9 cellular contexts compared by ENCODE assay signal in the genomic region with DNA sequence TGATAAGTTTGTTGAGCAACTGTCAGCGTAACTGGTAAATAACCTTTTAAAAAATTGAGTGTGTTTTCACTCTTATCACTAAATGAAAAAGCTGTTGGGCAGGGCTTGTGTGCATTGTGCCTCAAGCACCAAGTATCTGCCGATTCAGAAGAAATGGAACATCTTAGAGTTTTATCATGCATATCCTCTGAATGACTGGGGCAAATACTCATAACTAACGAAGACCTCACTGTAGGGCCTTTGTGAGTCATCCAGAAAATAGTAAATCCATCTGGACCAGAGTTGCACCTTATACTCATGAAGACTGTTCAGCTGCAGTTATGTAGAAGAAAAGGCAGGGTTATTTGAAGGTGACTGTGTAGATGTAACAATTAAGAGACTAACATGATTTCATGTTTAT.
A peak's percentile ranks its signal among the peaks of the same experiment; 100 is the strongest.
DNase-seq lines count a peak whose midpoint lies in the region; ATAC-seq, FAIRE-seq and TF ChIP-seq lines count a peak whose summit lies in the region.
"Had no signal": no experiment of that assay in that cellular context is flagged by ENCODE, and none has a peak within 500 bp of the region (broad histone marks: within the 10 kb centered on the region; RNA-seq: fewer than 3 reads in every experiment).

No MANE protein-coding gene starts in this region.

- peak; percentile 49 for ATAC-seq in GM18519 (IDR thresholded peaks at IDR 0.05; ENCODE audit: low FRiP score, unreplicated experiment)
- ATAC-seq in HG03139 (IDR thresholded peaks at IDR 0.05; ENCODE audit: unreplicated experiment): peak; percentile 63
- ATAC-seq in GM12878: peak; percentile 92
- no peak for ATAC-seq in GM21737 (IDR thresholded peaks at IDR 0.05; ENCODE audit: unreplicated experiment)
- ATAC-seq in naive thymus-derived CD4-positive, alpha-beta T cell: no peak

- BruUV-seq in GM12878 (replicated peaks; lab: Mats Ljungman, UMichigan): no TSS peak

- POLR2A ChIA-PET in AG04450 (lab: Yijun Ruan, JAX): no interaction called here
- POLR2A ChIA-PET in GM12878 (lab: Charles Lee): interaction anchor here (1.6 kb wide), 1 partner anchor 18 kb away, joined by 3 read pairs; no protein-coding TSS in a partner anchor
- POLR2A ChIA-PET in CD8-positive, alpha-beta memory T cell (lab: Charles Lee): no interaction called here
- POLR2A ChIA-PET in naive thymus-derived CD4-positive, alpha-beta T cell (lab: Charles Lee): no interaction called here

- intact Hi-C loops in GM12878 (cut with micrococcal nuclease; ENCODE audit: unreplicated experiment): no loop called here
- intact Hi-C loops in naive thymus-derived CD4-positive, alpha-beta T cell (cut with micrococcal nuclease): no loop called here
- intact Hi-C loops in colonic mucosa (cut with DNase I): loop anchor here (10.0 kb wide), 1 partner anchor 135 kb away; no protein-coding TSS in a partner anchor

- no peak for TF ChIP-seq POLR2A in GM12878 (IDR thresholded peaks at IDR 0.05; ENCODE audit: low read depth, low read length)

- H3K4me3 ChIP-seq in AG04450 (ENCODE audit: low read depth, low read length): no peak overlapping the region
- H3K4me3 ChIP-seq in GM12878: no peak overlapping the region
- no peak overlapping the region for H3K4me3 ChIP-seq in CD8-positive, alpha-beta memory T cell (ENCODE audit: low read length)
- no peak overlapping the region for H3K4me3 ChIP-seq in naive thymus-derived CD4-positive, alpha-beta T cell (ENCODE audit: low read length)
- H3K4me3 ChIP-seq in colonic mucosa: no peak overlapping the region

- H2AFZ ChIP-seq in GM12878 (ENCODE audit: control insufficient read depth, low read depth, low read length): no peak overlapping the region

- CTCF ChIA-PET in AG04450 (lab: Charles Lee) (interaction anchor here (1.5 kb wide), 1 partner anchor 8 kb away, joined by 3 read pairs; no protein-coding TSS in a partner anchor), GM12878 (lab: Yijun Ruan, JAX) (interaction anchor here (1.1 to 2.0 kb wide), 3 partner anchors 8 to 76 kb away, joined by 3 to 6 read pairs (median 6); no protein-coding TSS in a partner anchor)
- CTCF ChIA-PET in CD8-positive, alpha-beta memory T cell (lab: Charles Lee): no interaction called here
- CTCF ChIA-PET in naive thymus-derived CD4-positive, alpha-beta T cell (lab: Charles Lee): no interaction called here

- no peaks in the 10 kb centered on the region for H3K27me3 Mint-ChIP-seq in CD8-positive, alpha-beta memory T cell
- no peaks in the 10 kb centered on the region for H3K27me3 Mint-ChIP-seq in naive thymus-derived CD4-positive, alpha-beta T cell

- FAIRE-seq in GM12878 (lab: Jason Lieb, UNC): peak; percentile 54

- H3K9me3 Mint-ChIP-seq in CD8-positive, alpha-beta memory T cell: no peaks in the 10 kb centered on the region
- no peaks in the 10 kb centered on the region for H3K9me3 Mint-ChIP-seq in naive thymus-derived CD4-positive, alpha-beta T cell

- in situ Hi-C loops in GM12878 (cut with MboI): no loop called here

- no peak overlapping the region for H3K27ac Mint-ChIP-seq in CD8-positive, alpha-beta memory T cell
- no peak overlapping the region for H3K27ac Mint-ChIP-seq in naive thymus-derived CD4-positive, alpha-beta T cell

- TF ChIP-seq CTCF in AG04450 (IDR thresholded peaks at IDR 0.05; ENCODE audit: low read depth, low read length): no peak
- TF ChIP-seq CTCF in GM12878 (IDR thresholded peaks at IDR 0.05 in 2 of 3, conservative IDR thresholded peaks at IDR 0.05 in 1 of 3; ENCODE audit: control insufficient read depth in 2 of 3, extremely low read depth in 1 of 3, insufficient read depth in 1 of 3, low read depth in 3 of 3, low read length in 3 of 3): no peak
- TF ChIP-seq CTCF in colonic mucosa (IDR thresholded peaks at IDR 0.05): no peak

- SMC1A ChIA-PET in GM12878 (lab: Charles Lee; ENCODE audit: uncharacterized antibody, unreplicated experiment): interaction anchor here (0.7 to 2.9 kb wide), 25 partner anchors 8 to 411 kb away, joined by 3 to 18 read pairs (median 3); no protein-coding TSS in a partner anchor

- no peaks in the 10 kb centered on the region for H4K20me1 ChIP-seq in GM12878 (ENCODE audit: control insufficient read depth, insufficient read depth)

- RAD21 ChIA-PET in GM12878 (lab: Charles Lee; ENCODE audit: unreplicated experiment): interaction anchor here (0.9 to 3.0 kb wide), 6 partner anchors 16 to 184 kb away, joined by 3 to 16 read pairs (median 5); no protein-coding TSS in a partner anchor

- H3K4me3 Mint-ChIP-seq in CD8-positive, alpha-beta memory T cell: no peak overlapping the region
- H3K4me3 Mint-ChIP-seq in naive thymus-derived CD4-positive, alpha-beta T cell: no peak overlapping the region

- no peak for TF ChIP-seq EP300 in GM12878 (IDR thresholded peaks at IDR 0.05; ENCODE audit: borderline replicate concordance in 1 of 2, control insufficient read depth in 1 of 2, low read depth in 2 of 2, low read length in 2 of 2)

- TF ChIP-seq RAD21 in GM12878 (IDR thresholded peaks at IDR 0.05; ENCODE audit: insufficient read depth, low read depth, low read length): no peak

- H3K27me3 ChIP-seq in AG04450 (ENCODE audit: control insufficient read depth, insufficient read depth, low read length): no peaks in the 10 kb centered on the region
- H3K27me3 ChIP-seq in GM12878 (replicated peaks in 1 of 2; ENCODE audit: control insufficient read depth in 2 of 2, insufficient read depth in 2 of 2, low read length in 1 of 2): no peaks in the 10 kb centered on the region
- no peaks in the 10 kb centered on the region for H3K27me3 ChIP-seq in CD8-positive, alpha-beta memory T cell (ENCODE audit: insufficient read depth, low read length, poor library complexity, severe bottlenecking)
- no peaks in the 10 kb centered on the region for H3K27me3 ChIP-seq in naive thymus-derived CD4-positive, alpha-beta T cell (ENCODE audit: control insufficient read depth in 2 of 2, insufficient read depth in 2 of 2, low read length in 2 of 2)
- no peaks in the 10 kb centered on the region for H3K27me3 ChIP-seq in colonic mucosa

- H3K9ac ChIP-seq in GM12878 (ENCODE audit: control insufficient read depth, insufficient read depth, low read length) (no peak overlapping the region), colonic mucosa (ENCODE audit: low read depth in 2 of 2, low read length in 2 of 2) (no peak overlapping the region)

- H3K9me3 ChIP-seq in AG04450 (ENCODE audit: control insufficient read depth, insufficient read depth, low read length) (no peaks in the 10 kb centered on the region), GM12878 (replicated peaks; ENCODE audit: control insufficient read depth, insufficient read depth, low read length) (no peaks in the 10 kb centered on the region), colonic mucosa (no peaks in the 10 kb centered on the region)
- H3K9me3 ChIP-seq in CD8-positive, alpha-beta memory T cell (ENCODE audit: low read length): no peaks in the 10 kb centered on the region
- no peaks in the 10 kb centered on the region for H3K9me3 ChIP-seq in naive thymus-derived CD4-positive, alpha-beta T cell (ENCODE audit: control insufficient read depth in 2 of 3, low read length in 3 of 3)

- peaks cover 4 to 33% (median 15%) of the 10 kb centered on the region in 3 donors for H3K36me3 Mint-ChIP-seq in CD8-positive, alpha-beta memory T cell
- peaks cover 16 to 43% (median 34%) of the 10 kb centered on the region in 5 donors for H3K36me3 Mint-ChIP-seq in naive thymus-derived CD4-positive, alpha-beta T cell

- H3K27ac ChIP-seq in AG04450 (ENCODE audit: low read depth, low read length) (no peak overlapping the region), GM12878 (ENCODE audit: control insufficient read depth, insufficient read depth) (no peak overlapping the region), colonic mucosa (no peak overlapping the region)
- no peak overlapping the region for H3K27ac ChIP-seq in CD8-positive, alpha-beta memory T cell (ENCODE audit: low read depth, low read length)
- H3K27ac ChIP-seq in naive thymus-derived CD4-positive, alpha-beta T cell (ENCODE audit: low read depth, low read length): no peak overlapping the region
- H3K27ac ChIP-seq: HL-60 had no signal

- no peaks in the 10 kb centered on the region; a peak in 1 of 4 replicates for H3K36me3 ChIP-seq in GM12878 (ENCODE audit: control insufficient read depth in 2 of 2, insufficient read depth in 2 of 2, low read length in 1 of 2)
- no peaks in the 10 kb centered on the region for H3K36me3 ChIP-seq in CD8-positive, alpha-beta memory T cell (ENCODE audit: insufficient read depth, low read length)
- no peaks in the 10 kb centered on the region for H3K36me3 ChIP-seq in naive thymus-derived CD4-positive, alpha-beta T cell (ENCODE audit: control insufficient read depth in 2 of 3, insufficient read depth in 3 of 3, low read length in 3 of 3)
- H3K36me3 ChIP-seq in colonic mucosa: no peaks in the 10 kb centered on the region

- no peaks in the 10 kb centered on the region for H3K79me2 ChIP-seq in GM12878 (ENCODE audit: control insufficient read depth, insufficient read depth, low read length)

- peak; percentile 49 for DNase-seq in AG04450 (ENCODE audit: low read depth, low spot score)
- no peak for DNase-seq in GM12878 (ENCODE audit: low read depth, low spot score)
- no peak for DNase-seq in CD8-positive, alpha-beta memory T cell
- DNase-seq in naive thymus-derived CD4-positive, alpha-beta T cell: no peak
- DNase-seq in colonic mucosa: no peak

- no peak overlapping the region for H3K4me2 ChIP-seq in GM12878 (ENCODE audit: control insufficient read depth, insufficient read depth)

- no peaks in the 10 kb centered on the region for H3K4me1 ChIP-seq in GM12878 (ENCODE audit: control insufficient read depth, insufficient read depth, low read length)
- no peaks in the 10 kb centered on the region for H3K4me1 ChIP-seq in CD8-positive, alpha-beta memory T cell (ENCODE audit: insufficient read depth, low read length)
- H3K4me1 ChIP-seq in naive thymus-derived CD4-positive, alpha-beta T cell (ENCODE audit: control insufficient read depth in 2 of 2, insufficient read depth in 2 of 2, low read length in 2 of 2): no peaks in the 10 kb centered on the region
- H3K4me1 ChIP-seq in colonic mucosa: no peaks in the 10 kb centered on the region

- H3K4me1 Mint-ChIP-seq in CD8-positive, alpha-beta memory T cell: peaks cover 0 to 7% (median 2%) of the 10 kb centered on the region in 3 donors
- H3K4me1 Mint-ChIP-seq in naive thymus-derived CD4-positive, alpha-beta T cell: peaks cover 0 to 22% (median 5%) of the 10 kb centered on the region in 7 donors

- WGBS in GM12878 (ENCODE audit: insufficient coverage, insufficient replicate concordance, low lambda C conversion rate, missing lambda C conversion rate): 36% methylated on average over 3 of the region's 3 CpGs

Comparison
In these comparisons a context has a peak if more than half of its experiments do, and no peak if none do; other contexts are left out.
1. ATAC-seq: peak in GM18519 (single experiment), HG03139 (single experiment) and GM12878 (single experiment); none in GM21737 (single experiment) and naive thymus-derived CD4-positive, alpha-beta T cell (single experiment).
2. CTCF ChIA-PET loops: an anchor here in AG04450 (1.5 kb wide) and GM12878 (1.1 to 2.0 kb wide); none called in CD8-positive, alpha-beta memory T cell and naive thymus-derived CD4-positive, alpha-beta T cell.